ENCODE assay signal across 29 cellular contexts in genomic region chr15:48306639-48307038, GRCh38. TPM values are rescaled to one million over a fixed set of nuclear protein-coding genes. Genes with fewer than 3 reads are reported as not detected.
DNase-seq lines count a peak whose midpoint lies in the region; ATAC-seq, FAIRE-seq and TF ChIP-seq lines count a peak whose summit lies in the region.
"Had no signal": no experiment of that assay in that cellular context is flagged by ENCODE, and none has a peak within 500 bp of the region (broad histone marks: within the 10 kb centered on the region; RNA-seq: fewer than 3 reads in every experiment).

No MANE protein-coding gene starts in this region.

- no peak for TF ChIP-seq POLR2A in H1 (IDR thresholded peaks at IDR 0.05; ENCODE audit: control extremely low read depth in 1 of 2, low read depth in 2 of 2, low read length in 2 of 2)
- TF ChIP-seq POLR2A in esophagus muscularis mucosa (IDR thresholded peaks at IDR 0.05; ENCODE audit: low read depth) = no peak

- DNase-seq in GM23338 (ENCODE audit: low spot score) (peak; percentile 56), T-helper 17 cell (no peak), H1 (ENCODE audit: low read depth in 1 of 2, low spot score in 2 of 2) (no peak), mesenchymal stem cell (no peak), esophagus muscularis mucosa (ENCODE audit: extremely low spot score) (no peak), GM19238 (ENCODE audit: insufficient read length, low spot score) (no peak), BE2C (no peak)
- DNase-seq: AML-193; C1 segment of cervical spinal cord; CD4-positive, alpha-beta memory T cell; CD4-positive, CD25-positive, alpha-beta regulatory T cell; CD8-positive, alpha-beta memory T cell; COR-L47; DMS 273 treated with DMSO at 0.1 percent for 48 hours; DMS153; DMS53; DMS79; DND-41; EL; GDM1 had no signal

- H2AFZ ChIP-seq in GM23338 (no peak overlapping the region), H1 (ENCODE audit: low read length) (no peak overlapping the region), mesenchymal stem cell (ENCODE audit: low read depth, low read length) (no peak overlapping the region)

- H4K20me1 ChIP-seq in GM23338 (replicated peaks; ENCODE audit: insufficient read depth) (no peaks in the 10 kb centered on the region), H1 (replicated peaks in 1 of 2; ENCODE audit: control insufficient read depth in 1 of 2, insufficient read depth in 2 of 2, low read length in 2 of 2) (no peaks in the 10 kb centered on the region)
- H4K20me1 ChIP-seq: BLaER1 had no signal

- 29% methylated on average over 1 of the region's 1 CpG; no CpG with 5 or more reads in 1 of the 2 experiments for WGBS in H1 (ENCODE audit: extremely low coverage in 1 of 2, insufficient coverage in 1 of 2, insufficient read length in 1 of 2, insufficient replicate concordance in 2 of 2, low coverage in 1 of 2, low lambda C conversion rate in 2 of 2, missing lambda C conversion rate in 1 of 2), 2 experiments
- 63% methylated on average over 1 of the region's 1 CpG for WGBS in mesenchymal stem cell
- 82% methylated on average over 1 of the region's 1 CpG for WGBS in esophagus muscularis mucosa

- TF ChIP-seq EP300 in H1 (IDR thresholded peaks at IDR 0.05; ENCODE audit: borderline replicate concordance in 1 of 2, low read depth in 2 of 2, low read length in 2 of 2) (no peak), esophagus muscularis mucosa (IDR thresholded peaks at IDR 0.05) (no peak)

- H3K9me3 ChIP-seq in T-helper 17 cell (ENCODE audit: control insufficient read depth, low read length, poor library complexity, severe bottlenecking) (no peaks in the 10 kb centered on the region), H1 (ENCODE audit: insufficient read depth in 2 of 2, low read depth in 1 of 2, low read length in 1 of 2) (no peaks in the 10 kb centered on the region), mesenchymal stem cell (ENCODE audit: control insufficient read depth, low read length) (no peaks in the 10 kb centered on the region), esophagus muscularis mucosa (no peaks in the 10 kb centered on the region), BE2C (no peaks in the 10 kb centered on the region)
- H3K9me3 ChIP-seq: A549, BLaER1 had no signal

- H3K23ac ChIP-seq in H1 (ENCODE audit: insufficient read length) (no peak overlapping the region), mesenchymal stem cell (ENCODE audit: low read length in 2 of 2) (no peak overlapping the region)

- H3K4ac ChIP-seq in H1 (replicated peaks; ENCODE audit: insufficient read length, low read depth, low read length) = no peak overlapping the region
- H3K4ac ChIP-seq in mesenchymal stem cell (ENCODE audit: low read depth in 1 of 2, low read length in 2 of 2) = no peak overlapping the region

- TF ChIP-seq CTCF in GM23338 (conservative IDR thresholded peaks at IDR 0.05; ENCODE audit: low read depth in 2 of 2) (no peak), H1 (IDR thresholded peaks at IDR 0.05; ENCODE audit: control extremely low read depth in 1 of 3, insufficient read depth in 1 of 3, low read depth in 1 of 3, low read length in 3 of 3) (no peak), esophagus muscularis mucosa (IDR thresholded peaks at IDR 0.05) (no peak), BE2C (IDR thresholded peaks at IDR 0.05; ENCODE audit: low read depth, low read length) (no peak)

- H2BK15ac ChIP-seq in H1 (ENCODE audit: low read length) (0 out of 2 replicates have a peak overlapping the region, but pooled peaks have one; percentile 36), mesenchymal stem cell (ENCODE audit: low read depth, poor library complexity, severe bottlenecking) (no peak overlapping the region)

- H3K27ac Mint-ChIP-seq in GM23338 (no peak overlapping the region), T-helper 17 cell (peak overlapping the region; percentile 37)
- H3K27ac Mint-ChIP-seq: B cell; CD14-positive monocyte; CD4-positive, alpha-beta memory T cell; CD4-positive, CD25-positive, alpha-beta regulatory T cell; CD8-positive, alpha-beta memory T cell had no signal

- H3K18ac ChIP-seq in H1 (ENCODE audit: extremely low read depth, low read length) (no peak overlapping the region), mesenchymal stem cell (ENCODE audit: low read depth in 1 of 2, low read length in 2 of 2) (no peak overlapping the region)

- peaks cover 23% of the 10 kb centered on the region for H3K4me1 ChIP-seq in GM23338 (ENCODE audit: insufficient read depth)
- H3K4me1 ChIP-seq in H1 (replicated peaks in 1 of 4; ENCODE audit: control insufficient read depth in 3 of 4, insufficient read depth in 4 of 4, low read length in 3 of 4) = peaks cover 4 to 13% (median 7%) of the 10 kb centered on the region in 4 experiments; a peak in 5 of 7 replicates
- no peaks in the 10 kb centered on the region for H3K4me1 ChIP-seq in mesenchymal stem cell (ENCODE audit: control insufficient read depth, insufficient read depth, low read depth, low read length)
- no peaks in the 10 kb centered on the region for H3K4me1 ChIP-seq in esophagus muscularis mucosa
- no peaks in the 10 kb centered on the region for H3K4me1 ChIP-seq in BE2C
- H3K4me1 ChIP-seq: A549, BLaER1 had no signal

- peak; percentile 55 for FAIRE-seq in H1 (lab: Jason Lieb, UNC)
- FAIRE-seq: A549, GM12878, GM12892, GM18507, GM19239 had no signal

- H4K91ac ChIP-seq in H1 (replicated peaks; ENCODE audit: insufficient read length, low read length) (no peak overlapping the region), mesenchymal stem cell (ENCODE audit: low read length) (no peak overlapping the region)

- H3K9me2 ChIP-seq in GM23338 (ENCODE audit: insufficient read depth) = no peaks in the 10 kb centered on the region

- H3K14ac ChIP-seq in H1 (ENCODE audit: insufficient read length) = no peak overlapping the region
- H3K14ac ChIP-seq in mesenchymal stem cell (ENCODE audit: low read length in 2 of 2) = no peak overlapping the region

- H3K4me2 ChIP-seq in GM23338 (0 out of 2 replicates have a peak overlapping the region, but pooled peaks have one; percentile 18), H1 (ENCODE audit: insufficient read depth in 1 of 2, low read depth in 2 of 2, low read length in 2 of 2) (no peak overlapping the region), mesenchymal stem cell (ENCODE audit: low read length, poor library complexity, severe bottlenecking) (no peak overlapping the region)
- H3K4me2 ChIP-seq: A549, BLaER1 had no signal

- no peaks in the 10 kb centered on the region for H3K27me3 ChIP-seq in GM23338 (ENCODE audit: insufficient read depth)
- no peaks in the 10 kb centered on the region for H3K27me3 ChIP-seq in H1 (replicated peaks in 1 of 4; ENCODE audit: control insufficient read depth in 3 of 4, extremely low read depth in 1 of 4, insufficient read depth in 3 of 4, low read length in 3 of 4)
- no peaks in the 10 kb centered on the region for H3K27me3 ChIP-seq in mesenchymal stem cell (ENCODE audit: control insufficient read depth in 1 of 2, insufficient read depth in 1 of 2, low read length in 2 of 2)
- peaks cover 0 to 4% (median 0%) of the 10 kb centered on the region in 4 donors for H3K27me3 ChIP-seq in esophagus muscularis mucosa
- H3K27me3 ChIP-seq in BE2C = no peaks in the 10 kb centered on the region
- H3K27me3 ChIP-seq: BLaER1 had no signal

- H3K27ac ChIP-seq in GM23338 (ENCODE audit: low read depth) (peak overlapping the region; percentile 58; the same call in 1 of the 2 replicates), H1 (ENCODE audit: low read depth, low read length) (no peak overlapping the region), mesenchymal stem cell (ENCODE audit: low read length, poor library complexity, severe bottlenecking) (no peak overlapping the region), esophagus muscularis mucosa (replicated peaks in 1 of 4) (no peak overlapping the region)
- H3K27ac ChIP-seq: 22Rv1, A549, BLaER1 had no signal

- no peaks in the 10 kb centered on the region for H3F3A ChIP-seq in GM23338 (replicated peaks; ENCODE audit: low read depth)

- TF ChIP-seq RAD21 in H1 (IDR thresholded peaks at IDR 0.05 in 1 of 2, conservative IDR thresholded peaks at IDR 0.05 in 1 of 2; ENCODE audit: low read depth in 2 of 2, low read length in 2 of 2) = no peak

- H3K4me3 Mint-ChIP-seq in GM23338 = no peak overlapping the region
- no peak overlapping the region for H3K4me3 Mint-ChIP-seq in T-helper 17 cell
- H3K4me3 Mint-ChIP-seq: B cell; CD14-positive monocyte; CD4-positive, alpha-beta memory T cell; CD4-positive, CD25-positive, alpha-beta regulatory T cell; CD8-positive, alpha-beta memory T cell had no signal

- ATAC-seq in GM23338 (peak; percentile 87), T-helper 17 cell (no peak)
- ATAC-seq: A549, GM12878 had no signal

- H3K23me2 ChIP-seq in H1 (ENCODE audit: low read depth, low read length) = no peaks in the 10 kb centered on the region

- H3K79me2 ChIP-seq in GM23338 (replicated peaks; ENCODE audit: insufficient read depth) (no peaks in the 10 kb centered on the region), H1 (ENCODE audit: control insufficient read depth in 1 of 2, insufficient read depth in 2 of 2, low read length in 2 of 2) (no peaks in the 10 kb centered on the region)

- no peak overlapping the region for H4K8ac ChIP-seq in H1 (ENCODE audit: extremely low read depth, insufficient read depth, low read length)
- no peak overlapping the region for H4K8ac ChIP-seq in mesenchymal stem cell (ENCODE audit: low read length)

- H2BK120ac ChIP-seq in H1 (replicated peaks; ENCODE audit: low read depth, low read length) (no peak overlapping the region), mesenchymal stem cell (ENCODE audit: low read depth, low read length) (no peak overlapping the region)

- no peaks in the 10 kb centered on the region for H3K79me1 ChIP-seq in H1 (ENCODE audit: low read depth, low read length)
- H3K79me1 ChIP-seq in mesenchymal stem cell (replicated peaks; ENCODE audit: low read length, poor library complexity, severe bottlenecking) = no peaks in the 10 kb centered on the region

- H3K36me3 Mint-ChIP-seq in GM23338 (ENCODE audit: low read depth) (peaks cover 2% of the 10 kb centered on the region; the same call in 2 of the 3 replicates), T-helper 17 cell (ENCODE audit: low read depth) (no peaks in the 10 kb centered on the region)
- H3K36me3 Mint-ChIP-seq: CD14-positive monocyte; CD4-positive, alpha-beta memory T cell; CD4-positive, CD25-positive, alpha-beta regulatory T cell; CD8-positive, alpha-beta memory T cell had no signal

- peaks cover 4% of the 10 kb centered on the region for H3K27me3 Mint-ChIP-seq in GM23338 (ENCODE audit: insufficient read depth, low read depth, poor library complexity)
- H3K27me3 Mint-ChIP-seq in T-helper 17 cell = peaks cover 12% of the 10 kb centered on the region
- H3K27me3 Mint-ChIP-seq: B cell had no signal

- H2AK5ac ChIP-seq in H1 (ENCODE audit: low read depth, low read length) (no peak overlapping the region), mesenchymal stem cell (ENCODE audit: low read length, severe bottlenecking) (no peak overlapping the region)

- no peak overlapping the region for H4K5ac ChIP-seq in H1 (ENCODE audit: insufficient read length, low read depth, low read length)

- no peaks in the 10 kb centered on the region for H3K36me3 ChIP-seq in GM23338 (ENCODE audit: insufficient read depth)
- no peaks in the 10 kb centered on the region for H3K36me3 ChIP-seq in H1 (ENCODE audit: control insufficient read depth in 2 of 4, insufficient read depth in 4 of 4, low read length in 3 of 4)
- H3K36me3 ChIP-seq in mesenchymal stem cell (ENCODE audit: control insufficient read depth in 1 of 2, insufficient read depth in 2 of 2, low read depth in 1 of 2, low read length in 2 of 2) = no peaks in the 10 kb centered on the region
- no peaks in the 10 kb centered on the region for H3K36me3 ChIP-seq in esophagus muscularis mucosa
- no peaks in the 10 kb centered on the region for H3K36me3 ChIP-seq in BE2C
- H3K36me3 ChIP-seq: BLaER1 had no signal

- H3K4me3 ChIP-seq in GM23338 (no peak overlapping the region), H1 (ENCODE audit: extremely low read depth in 1 of 4, insufficient read depth in 2 of 4, low read depth in 3 of 4, low read length in 4 of 4) (no peak overlapping the region), mesenchymal stem cell (ENCODE audit: insufficient read depth in 1 of 2, low read depth in 1 of 2, low read length in 2 of 2) (no peak overlapping the region), esophagus muscularis mucosa (no peak overlapping the region), BE2C (ENCODE audit: low read depth, low read length) (no peak overlapping the region)
- H3K4me3 ChIP-seq: A549, BLaER1, GM12878 had no signal

- H3K9ac ChIP-seq in H1 (replicated peaks in 1 of 4; ENCODE audit: extremely low read depth in 1 of 4, low read depth in 3 of 4, low read length in 3 of 4) (no peak overlapping the region), mesenchymal stem cell (ENCODE audit: low read length) (no peak overlapping the region)
- H3K9ac ChIP-seq: BLaER1 had no signal

- H2BK5ac ChIP-seq in H1 (ENCODE audit: low read depth, low read length) (no peak overlapping the region), mesenchymal stem cell (ENCODE audit: low read depth, low read length, poor library complexity, severe bottlenecking) (peak overlapping the region; percentile 86)

- CTCF ChIA-PET in H1 (lab: Charles Lee; ENCODE audit: partially characterized antibody) = interaction anchor here (0.6 to 1.8 kb wide), 7 partner anchors 9 to 749 kb away, joined by 3 to 5 read pairs (median 3); no protein-coding TSS in a partner anchor

- H2BK12ac ChIP-seq in H1 (ENCODE audit: low read depth, low read length) (no peak overlapping the region), mesenchymal stem cell (ENCODE audit: low read length in 2 of 2) (no peak overlapping the region)

- no peak overlapping the region for H3K56ac ChIP-seq in H1 (replicated peaks; ENCODE audit: insufficient read length, low read depth, low read length)

- H3K4me1 Mint-ChIP-seq in GM23338 (peaks cover 47% of the 10 kb centered on the region), T-helper 17 cell (no peaks in the 10 kb centered on the region)
- H3K4me1 Mint-ChIP-seq: B cell; CD4-positive, alpha-beta memory T cell; CD8-positive, alpha-beta memory T cell had no signal

- intact Hi-C loops in esophagus muscularis mucosa (cut with DNase I) = no loop called here

- no peaks in the 10 kb centered on the region for H3K9me3 Mint-ChIP-seq in GM23338
- H3K9me3 Mint-ChIP-seq: CD4-positive, alpha-beta memory T cell; CD4-positive, CD25-positive, alpha-beta regulatory T cell; CD8-positive, alpha-beta memory T cell had no signal

- POLR2A ChIA-PET in H1 (lab: Charles Lee; ENCODE audit: partially characterized antibody) = interaction anchor here (0.6 kb wide), 1 partner anchor 31 kb away, joined by 3 read pairs; no protein-coding TSS in a partner anchor

- no peak overlapping the region for H2BK20ac ChIP-seq in H1 (ENCODE audit: low read length)

RNA-seq across cellular contexts. Expression of gene DUT, which starts 24.6 kb away (rescaled TPM):
- total RNA-seq in GM23338 (2014; rRNA removed; shearing (Covaris generic)) = 82.5 and 98.2 TPM in 2 replicates
- polyA plus RNA-seq in GM23338 (2016; fragmentation: Nextera tagmentation; extraction: Ambion mirVana) (420 and 428 TPM in 2 replicates), H1 (2011; rRNA removed) (71.4 and 71.5 TPM in 2 replicates)
- total RNA-seq in T-helper 17 cell (10 to 100 TPM; 64.1 to 70.1 TPM), esophagus muscularis mucosa (100 to 1,000 TPM in 1 of 4 donors, 10 to 100 TPM in 3; 82.0 to 121 (median 92.8) TPM)
- 246 and 259 TPM in 2 replicates for total RNA-seq in H1 (2021; fragmentation: NEBNext Ultra II Directional; extraction: Animal tissue kit (Norgen Biotek cat#: 25700))
- 89.6 TPM for polyA plus RNA-seq in H1 (2011; cell fraction: cytosol; rRNA removed)
- 89.8 TPM for polyA plus RNA-seq in H1 (2011; cell fraction: nucleus; rRNA removed)
- polyA plus RNA-seq in H1 (2012, experiment 1 of 2) = 156 to 208 TPM (median 166 TPM) in 4 replicates
- 110 TPM for polyA plus RNA-seq in H1 (2012, experiment 2 of 2)
- polyA plus RNA-seq in H1 (2013, experiment 1 of 2) = 256 TPM
- 255 TPM for polyA plus RNA-seq in H1 (2013, experiment 2 of 2)
- polyA minus RNA-seq in H1 (2011; rRNA and poly(A)+ RNA removed) = 7.7 and 11.8 TPM in 2 replicates
- 51.4 TPM for polyA minus RNA-seq in H1 (2011; cell fraction: cytosol; rRNA and poly(A)+ RNA removed)
- 26.7 TPM for polyA minus RNA-seq in H1 (2011; cell fraction: nucleus; rRNA and poly(A)+ RNA removed)
- polyA plus RNA-seq in mesenchymal stem cell (2013, experiment 1 of 2) = 62.3 TPM
- polyA plus RNA-seq in mesenchymal stem cell (2013, experiment 2 of 2) = 64.5 TPM
- polyA plus RNA-seq in BE2C (2012; ENCODE audit: insufficient read depth, insufficient read length, low read depth) = 124 TPM
